In the genomic region with DNA sequence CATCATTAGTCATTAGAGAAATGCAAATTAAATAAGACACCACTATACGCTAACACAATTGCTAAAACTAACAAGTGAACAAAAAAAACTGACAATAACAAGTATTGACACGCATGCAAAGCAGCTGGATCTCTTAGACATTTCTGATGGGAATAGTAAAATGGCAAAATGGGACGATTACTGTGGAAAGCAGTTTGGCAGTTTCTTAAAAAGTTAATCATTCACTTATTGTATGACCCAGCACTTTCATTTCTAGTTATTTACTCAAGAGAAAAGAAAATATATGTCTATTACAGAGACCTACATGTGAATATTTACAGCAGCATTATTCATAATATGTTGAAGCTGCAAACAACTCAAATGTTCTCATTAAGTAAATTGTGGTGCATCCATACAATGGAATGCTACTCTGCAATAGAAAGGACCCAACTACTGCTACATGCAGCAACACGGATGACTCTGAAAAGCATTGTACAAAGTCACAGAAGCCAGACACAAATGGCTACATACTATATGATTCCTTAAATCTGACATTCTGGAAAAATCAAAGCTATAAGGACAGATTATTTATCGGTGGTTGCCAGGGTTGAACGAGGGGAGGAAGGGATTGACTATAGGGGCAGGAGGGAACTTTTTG, we compare ENCODE assay signal across 20 cellular contexts.
A peak's percentile ranks its signal among the peaks of the same experiment; 100 is the strongest.
DNase-seq lines count a peak whose midpoint lies in the region; ATAC-seq and TF ChIP-seq lines count a peak whose summit lies in the region.
"Had no signal": no experiment of that assay in that cellular context is flagged by ENCODE, and none has a peak within 500 bp of the region (broad histone marks: within the 10 kb centered on the region; RNA-seq: fewer than 3 reads in every experiment).

No MANE protein-coding gene starts in this region.

- no peaks in the 10 kb centered on the region for H3K9me3 Mint-ChIP-seq in activated CD8-positive, alpha-beta T cell treated with anti-CD3 and anti-CD28 coated beads, Interleukin-2, amount 10 ng/mL, durations not matched to agents 7 days and 5 days (ENCODE audit: insufficient read depth)
- H3K9me3 Mint-ChIP-seq: activated CD8-positive, alpha-beta T cell treated with anti-CD3 and anti-CD28 coated beads for 36 hours; activated T-cell treated with anti-CD3 and anti-CD28 coated beads, Interleukin-2, amount 50 U/mL, for 24 hours; central memory CD8-positive, alpha-beta T cell; stimulated activated memory B cell treated with anti-CD40 and anti-IgM and Interleukin-4, amounts not matched to agents 10 μg/mL and 1 μg/mL and 100 μg/mL, for 72 hours had no signal

- H3K27me3 Mint-ChIP-seq in activated CD8-positive, alpha-beta T cell treated with anti-CD3 and anti-CD28 coated beads, Interleukin-2, amount 10 ng/mL, durations not matched to agents 7 days and 5 days (ENCODE audit: low read depth) = no peaks in the 10 kb centered on the region
- H3K27me3 Mint-ChIP-seq: activated CD8-positive, alpha-beta T cell treated with anti-CD3 and anti-CD28 coated beads for 36 hours; activated T-cell treated with anti-CD3 and anti-CD28 coated beads, Interleukin-2, amount 50 U/mL, for 24 hours had no signal

- H3K4me1 ChIP-seq in mucosa of descending colon (ENCODE audit: low read depth) (no peaks in the 10 kb centered on the region), right cardiac atrium (ENCODE audit: control insufficient read depth, insufficient read depth, low read length) (peaks cover 6% of the 10 kb centered on the region)

- CTCF ChIA-PET in activated CD8-positive, alpha-beta T cell treated with anti-CD3 and anti-CD28 coated beads, Interleukin-2, amount 10 ng/mL, durations not matched to agents 7 days and 5 days (lab: Charles Lee) = no interaction called here

- H3K36me3 Mint-ChIP-seq in activated CD8-positive, alpha-beta T cell treated with anti-CD3 and anti-CD28 coated beads, Interleukin-2, amount 10 ng/mL, durations not matched to agents 7 days and 5 days (ENCODE audit: low read depth) = peaks cover 9% of the 10 kb centered on the region
- H3K36me3 Mint-ChIP-seq: stimulated activated memory B cell treated with anti-CD40 and anti-IgM and Interleukin-4, amounts not matched to agents 10 μg/mL and 1 μg/mL and 100 μg/mL, for 72 hours had no signal

- no peak for TF ChIP-seq CTCF in epithelial cell of proximal tubule (conservative IDR thresholded peaks at IDR 0.05; ENCODE audit: low read depth, low read length)
- TF ChIP-seq CTCF in mucosa of descending colon (IDR thresholded peaks at IDR 0.05) = no peak

- H3K27me3 ChIP-seq in right cardiac atrium (ENCODE audit: control insufficient read depth, insufficient read depth) = no peaks in the 10 kb centered on the region

- no peaks in the 10 kb centered on the region for H3K36me3 ChIP-seq in mucosa of descending colon (ENCODE audit: low read depth)

- H3K27ac ChIP-seq in right cardiac atrium (ENCODE audit: low read length) = no peak overlapping the region
- H3K27ac ChIP-seq: SK-N-MC had no signal

- H3K4me1 Mint-ChIP-seq in activated CD8-positive, alpha-beta T cell treated with anti-CD3 and anti-CD28 coated beads, Interleukin-2, amount 10 ng/mL, durations not matched to agents 7 days and 5 days (ENCODE audit: low read depth) = peaks cover 3% of the 10 kb centered on the region
- H3K4me1 Mint-ChIP-seq: central memory CD8-positive, alpha-beta T cell; stimulated activated memory B cell treated with anti-CD40 and anti-IgM and Interleukin-4, amounts not matched to agents 10 μg/mL and 1 μg/mL and 100 μg/mL, for 72 hours had no signal

- no peak overlapping the region for H3K4me3 Mint-ChIP-seq in activated CD8-positive, alpha-beta T cell treated with anti-CD3 and anti-CD28 coated beads, Interleukin-2, amount 10 ng/mL, durations not matched to agents 7 days and 5 days
- H3K4me3 Mint-ChIP-seq: activated CD8-positive, alpha-beta T cell treated with anti-CD3 and anti-CD28 coated beads for 36 hours; activated T-cell treated with anti-CD3 and anti-CD28 coated beads, Interleukin-2, amount 50 U/mL, for 24 hours; central memory CD8-positive, alpha-beta T cell; stimulated activated memory B cell treated with anti-CD40 and anti-IgM and Interleukin-4, amounts not matched to agents 10 μg/mL and 1 μg/mL and 100 μg/mL, for 72 hours had no signal

- H3K9me3 ChIP-seq in mucosa of descending colon = no peaks in the 10 kb centered on the region
- no peaks in the 10 kb centered on the region for H3K9me3 ChIP-seq in right cardiac atrium (ENCODE audit: control insufficient read depth, low read length)

- 73% methylated on average over 6 of the region's 6 CpGs for WGBS in right cardiac atrium

- DNase-seq in epithelial cell of proximal tubule (ENCODE audit: low read depth) = no peak
- no peak for DNase-seq in mucosa of descending colon
- no peak for DNase-seq in activated CD8-positive, alpha-beta T cell treated with anti-CD3 and anti-CD28 coated beads, Interleukin-2, amount 10 ng/mL, durations not matched to agents 7 days and 5 days
- no peak for DNase-seq in right cardiac atrium
- no peak for DNase-seq in NCI-H69 (lab: John Stamatoyannopoulos, UW)
- DNase-seq: activated CD4-positive, CD25-positive, alpha-beta regulatory T cell; activated CD8-positive, alpha-beta T cell treated with anti-CD3 and anti-CD28 coated beads for 36 hours; activated naive CD4-positive, alpha-beta T cell; activated T-cell treated with anti-CD3 and anti-CD28 coated beads, Interleukin-2, amount 50 U/mL, for 24 hours; AML-193; NCI-H1417 treated with DMSO at 0.1 percent for 48 hours; NCI-H510A treated with DMSO at 0.1 percent for 48 hours; occipital lobe; stimulated activated CD4-positive, alpha-beta T cell treated with anti-CD3 and anti-CD28 coated beads, Interleukin-1b, Interleukin-23, amount 100 ng/mL, for 48 hours; T1000 had no signal

- peak; percentile 55 for ATAC-seq in HG03354 (IDR thresholded peaks at IDR 0.05; ENCODE audit: poor library complexity, severe bottlenecking, unreplicated experiment)
- ATAC-seq in mucosa of descending colon = peak; percentile 68
- no peak for ATAC-seq in activated CD8-positive, alpha-beta T cell treated with anti-CD3 and anti-CD28 coated beads, Interleukin-2, amount 10 ng/mL, durations not matched to agents 7 days and 5 days
- no peak for ATAC-seq in right cardiac atrium
- no peak for ATAC-seq in GM19035 (IDR thresholded peaks at IDR 0.05; ENCODE audit: unreplicated experiment)
- ATAC-seq: activated CD8-positive, alpha-beta T cell treated with anti-CD3 and anti-CD28 coated beads for 36 hours; stimulated activated memory B cell treated with anti-CD40 and anti-IgM and Interleukin-4, amounts not matched to agents 10 μg/mL and 1 μg/mL and 100 μg/mL, for 72 hours had no signal

- H3K4me3 ChIP-seq in epithelial cell of proximal tubule (ENCODE audit: low read depth, low read length) = peak overlapping the region; percentile 3
- H3K4me3 ChIP-seq in mucosa of descending colon = no peak overlapping the region
- H3K4me3 ChIP-seq in right cardiac atrium (ENCODE audit: low read length) = no peak overlapping the region
- H3K4me3 ChIP-seq: SK-N-MC had no signal

- intact Hi-C loops in mucosa of descending colon (cut with DNase I, micrococcal nuclease) = loop anchor here in 1 of 2 donors (10.0 kb wide), 1 partner anchor 98 kb away; no protein-coding TSS in a partner anchor
- intact Hi-C loops in right cardiac atrium (cut with DNase I) = loop anchor here in 1 of 4 donors (10.0 kb wide), 1 partner anchor 98 kb away; no protein-coding TSS in a partner anchor

- H3K27ac Mint-ChIP-seq in activated CD8-positive, alpha-beta T cell treated with anti-CD3 and anti-CD28 coated beads, Interleukin-2, amount 10 ng/mL, durations not matched to agents 7 days and 5 days = no peak overlapping the region
- H3K27ac Mint-ChIP-seq: activated CD8-positive, alpha-beta T cell treated with anti-CD3 and anti-CD28 coated beads for 36 hours; activated T-cell treated with anti-CD3 and anti-CD28 coated beads, Interleukin-2, amount 50 U/mL, for 24 hours; stimulated activated memory B cell treated with anti-CD40 and anti-IgM and Interleukin-4, amounts not matched to agents 10 μg/mL and 1 μg/mL and 100 μg/mL, for 72 hours had no signal

- POLR2A ChIA-PET in activated CD8-positive, alpha-beta T cell treated with anti-CD3 and anti-CD28 coated beads, Interleukin-2, amount 10 ng/mL, durations not matched to agents 7 days and 5 days (lab: Charles Lee) = no interaction called here

Comparison
In these comparisons a context has a peak if more than half of its experiments do, and no peak if none do; other contexts are left out.
1. ATAC-seq: peak in HG03354 (single experiment) and mucosa of descending colon (single experiment); none in activated CD8-positive, alpha-beta T cell treated with anti-CD3 and anti-CD28 coated beads, Interleukin-2, amount 10 ng/mL, durations not matched to agents 7 days and 5 days (single experiment), right cardiac atrium (0 of 2) and GM19035 (single experiment).